ENCODE assay signal across 1 cellular context in the genomic region with DNA sequence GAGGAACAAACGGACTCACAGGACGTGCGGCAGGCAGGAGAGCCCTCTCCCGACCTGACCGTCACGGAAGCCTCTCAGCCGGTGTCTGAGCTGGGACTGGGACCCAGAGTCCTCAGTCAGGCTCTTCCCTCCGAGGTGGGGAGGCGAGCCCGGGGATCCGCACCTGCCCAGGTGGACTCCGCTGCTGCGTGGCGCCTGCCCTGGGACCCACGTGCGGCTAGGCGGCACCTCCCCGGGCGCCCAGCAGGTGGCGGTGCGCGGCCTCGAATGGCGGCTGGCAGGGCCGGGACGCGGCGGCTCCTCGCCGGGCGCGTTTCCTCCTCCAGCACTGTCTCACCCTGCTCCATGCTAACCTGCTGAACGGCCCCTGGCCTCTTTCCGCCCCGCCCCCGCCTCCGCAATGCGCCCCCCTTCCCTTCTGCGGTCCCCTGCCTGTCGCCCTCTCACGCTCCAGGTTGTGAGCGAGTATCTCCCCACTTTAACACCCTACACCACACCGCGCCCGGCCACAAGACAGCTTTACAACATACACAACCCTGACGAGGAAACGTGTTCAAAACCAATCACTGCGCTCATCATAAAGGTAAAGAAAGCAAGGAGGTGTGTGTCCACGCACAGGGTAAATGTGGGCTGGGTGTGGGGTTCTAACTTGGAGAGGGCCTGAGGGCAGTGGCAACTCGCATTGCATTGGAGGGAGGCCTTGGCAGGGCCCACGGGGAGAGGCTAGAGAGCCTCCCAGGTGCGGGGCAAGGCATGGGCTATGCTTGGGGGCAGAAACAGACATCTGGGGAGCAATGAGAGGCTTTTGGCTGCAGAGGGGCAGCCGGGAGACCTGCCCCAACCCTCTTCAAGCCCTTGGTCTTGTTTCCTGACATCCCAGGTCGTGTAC.
A peak's percentile ranks its signal among the peaks of the same experiment; 100 is the strongest.
TF ChIP-seq lines count a peak whose summit lies in the region.

No MANE protein-coding gene starts in this region.

TF ChIP-seq in SK-N-SH, 30 proteins besides CTCF, POLR2A, EP300 and RAD21 (continued from another document):
- TF ChIP-seq, protein P1, sequence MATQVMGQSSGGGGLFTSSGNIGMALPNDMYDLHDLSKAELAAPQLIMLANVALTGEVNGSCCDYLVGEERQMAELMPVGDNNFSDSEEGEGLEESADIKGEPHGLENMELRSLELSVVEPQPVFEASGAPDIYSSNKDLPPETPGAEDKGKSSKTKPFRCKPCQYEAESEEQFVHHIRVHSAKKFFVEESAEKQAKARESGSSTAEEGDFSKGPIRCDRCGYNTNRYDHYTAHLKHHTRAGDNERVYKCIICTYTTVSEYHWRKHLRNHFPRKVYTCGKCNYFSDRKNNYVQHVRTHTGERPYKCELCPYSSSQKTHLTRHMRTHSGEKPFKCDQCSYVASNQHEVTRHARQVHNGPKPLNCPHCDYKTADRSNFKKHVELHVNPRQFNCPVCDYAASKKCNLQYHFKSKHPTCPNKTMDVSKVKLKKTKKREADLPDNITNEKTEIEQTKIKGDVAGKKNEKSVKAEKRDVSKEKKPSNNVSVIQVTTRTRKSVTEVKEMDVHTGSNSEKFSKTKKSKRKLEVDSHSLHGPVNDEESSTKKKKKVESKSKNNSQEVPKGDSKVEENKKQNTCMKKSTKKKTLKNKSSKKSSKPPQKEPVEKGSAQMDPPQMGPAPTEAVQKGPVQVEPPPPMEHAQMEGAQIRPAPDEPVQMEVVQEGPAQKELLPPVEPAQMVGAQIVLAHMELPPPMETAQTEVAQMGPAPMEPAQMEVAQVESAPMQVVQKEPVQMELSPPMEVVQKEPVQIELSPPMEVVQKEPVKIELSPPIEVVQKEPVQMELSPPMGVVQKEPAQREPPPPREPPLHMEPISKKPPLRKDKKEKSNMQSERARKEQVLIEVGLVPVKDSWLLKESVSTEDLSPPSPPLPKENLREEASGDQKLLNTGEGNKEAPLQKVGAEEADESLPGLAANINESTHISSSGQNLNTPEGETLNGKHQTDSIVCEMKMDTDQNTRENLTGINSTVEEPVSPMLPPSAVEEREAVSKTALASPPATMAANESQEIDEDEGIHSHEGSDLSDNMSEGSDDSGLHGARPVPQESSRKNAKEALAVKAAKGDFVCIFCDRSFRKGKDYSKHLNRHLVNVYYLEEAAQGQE (IDR thresholded peaks at IDR 0.05; ENCODE audit: low read depth, low read length): no peak
- TF ChIP-seq RXRA (IDR thresholded peaks at IDR 0.05; ENCODE audit: borderline replicate concordance, low read depth) (no peak), FOSL2 (IDR thresholded peaks at IDR 0.05; ENCODE audit: borderline replicate concordance, low read depth) (no peak), SMC3 (IDR thresholded peaks at IDR 0.05; ENCODE audit: low read depth, low read length) (peak; percentile 98), CHD2 (IDR thresholded peaks at IDR 0.05; ENCODE audit: low read length, partially characterized antibody) (no peak), TEAD4 (IDR thresholded peaks at IDR 0.05; ENCODE audit: borderline replicate concordance, insufficient read depth) (no peak), MXI1 (IDR thresholded peaks at IDR 0.05; ENCODE audit: low read depth, low read length) (peak; percentile 46; the same call in 1 of the 2 replicates), FOXM1 (IDR thresholded peaks at IDR 0.05; ENCODE audit: low read depth) (no peak), YY1 (IDR thresholded peaks at IDR 0.05; ENCODE audit: low read depth) (no peak), SIN3A (IDR thresholded peaks at IDR 0.05; ENCODE audit: borderline replicate concordance, low read depth, low read length) (no peak), MEF2A (IDR thresholded peaks at IDR 0.05; ENCODE audit: borderline replicate concordance, low read depth) (no peak), FOXJ3 (CRISPR knock-in tag; IDR thresholded peaks at IDR 0.05) (no peak), NRF1 (IDR thresholded peaks at IDR 0.05; ENCODE audit: low read depth, low read length) (0 out of 2 replicates have a peak, but pooled peaks have one; percentile 15), JUND (IDR thresholded peaks at IDR 0.05) (no peak), POLR2AphosphoS5 (IDR thresholded peaks at IDR 0.05; ENCODE audit: low read depth, low read length) (no peak), RFX5 (IDR thresholded peaks at IDR 0.05; ENCODE audit: low read length) (no peak), GATA2 (CRISPR knock-in tag; IDR thresholded peaks at IDR 0.05) (no peak), EZH2phosphoT487 (IDR thresholded peaks at IDR 0.05; ENCODE audit: borderline replicate concordance, low read depth) (no peak), GABPA (IDR thresholded peaks at IDR 0.05; ENCODE audit: low read depth) (no peak), RCOR1 (IDR thresholded peaks at IDR 0.05; ENCODE audit: low read length) (no peak), ELF1 (IDR thresholded peaks at IDR 0.05) (no peak), TCF12 (IDR thresholded peaks at IDR 0.05) (no peak), NFIC (IDR thresholded peaks at IDR 0.05; ENCODE audit: borderline replicate concordance) (no peak)
- TF ChIP-seq, protein P2, sequence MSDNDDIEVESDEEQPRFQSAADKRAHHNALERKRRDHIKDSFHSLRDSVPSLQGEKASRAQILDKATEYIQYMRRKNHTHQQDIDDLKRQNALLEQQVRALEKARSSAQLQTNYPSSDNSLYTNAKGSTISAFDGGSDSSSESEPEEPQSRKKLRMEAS (IDR thresholded peaks at IDR 0.05; ENCODE audit: low read depth): peak; percentile 59; the same call in 1 of the 2 replicates
- TF ChIP-seq, protein P3, sequence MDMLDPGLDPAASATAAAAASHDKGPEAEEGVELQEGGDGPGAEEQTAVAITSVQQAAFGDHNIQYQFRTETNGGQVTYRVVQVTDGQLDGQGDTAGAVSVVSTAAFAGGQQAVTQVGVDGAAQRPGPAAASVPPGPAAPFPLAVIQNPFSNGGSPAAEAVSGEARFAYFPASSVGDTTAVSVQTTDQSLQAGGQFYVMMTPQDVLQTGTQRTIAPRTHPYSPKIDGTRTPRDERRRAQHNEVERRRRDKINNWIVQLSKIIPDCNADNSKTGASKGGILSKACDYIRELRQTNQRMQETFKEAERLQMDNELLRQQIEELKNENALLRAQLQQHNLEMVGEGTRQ (IDR thresholded peaks at IDR 0.05; ENCODE audit: borderline replicate concordance, low read depth, low read length): no peak
- TF ChIP-seq, protein P4, sequence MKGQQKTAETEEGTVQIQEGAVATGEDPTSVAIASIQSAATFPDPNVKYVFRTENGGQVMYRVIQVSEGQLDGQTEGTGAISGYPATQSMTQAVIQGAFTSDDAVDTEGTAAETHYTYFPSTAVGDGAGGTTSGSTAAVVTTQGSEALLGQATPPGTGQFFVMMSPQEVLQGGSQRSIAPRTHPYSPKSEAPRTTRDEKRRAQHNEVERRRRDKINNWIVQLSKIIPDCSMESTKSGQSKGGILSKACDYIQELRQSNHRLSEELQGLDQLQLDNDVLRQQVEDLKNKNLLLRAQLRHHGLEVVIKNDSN (IDR thresholded peaks at IDR 0.05; ENCODE audit: borderline replicate concordance, low read depth): no peak
- TF ChIP-seq, protein P5, sequence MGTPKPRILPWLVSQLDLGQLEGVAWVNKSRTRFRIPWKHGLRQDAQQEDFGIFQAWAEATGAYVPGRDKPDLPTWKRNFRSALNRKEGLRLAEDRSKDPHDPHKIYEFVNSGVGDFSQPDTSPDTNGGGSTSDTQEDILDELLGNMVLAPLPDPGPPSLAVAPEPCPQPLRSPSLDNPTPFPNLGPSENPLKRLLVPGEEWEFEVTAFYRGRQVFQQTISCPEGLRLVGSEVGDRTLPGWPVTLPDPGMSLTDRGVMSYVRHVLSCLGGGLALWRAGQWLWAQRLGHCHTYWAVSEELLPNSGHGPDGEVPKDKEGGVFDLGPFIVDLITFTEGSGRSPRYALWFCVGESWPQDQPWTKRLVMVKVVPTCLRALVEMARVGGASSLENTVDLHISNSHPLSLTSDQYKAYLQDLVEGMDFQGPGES (IDR thresholded peaks at IDR 0.05; ENCODE audit: low read depth, low read length): no peak
- TF ChIP-seq, protein P6, sequence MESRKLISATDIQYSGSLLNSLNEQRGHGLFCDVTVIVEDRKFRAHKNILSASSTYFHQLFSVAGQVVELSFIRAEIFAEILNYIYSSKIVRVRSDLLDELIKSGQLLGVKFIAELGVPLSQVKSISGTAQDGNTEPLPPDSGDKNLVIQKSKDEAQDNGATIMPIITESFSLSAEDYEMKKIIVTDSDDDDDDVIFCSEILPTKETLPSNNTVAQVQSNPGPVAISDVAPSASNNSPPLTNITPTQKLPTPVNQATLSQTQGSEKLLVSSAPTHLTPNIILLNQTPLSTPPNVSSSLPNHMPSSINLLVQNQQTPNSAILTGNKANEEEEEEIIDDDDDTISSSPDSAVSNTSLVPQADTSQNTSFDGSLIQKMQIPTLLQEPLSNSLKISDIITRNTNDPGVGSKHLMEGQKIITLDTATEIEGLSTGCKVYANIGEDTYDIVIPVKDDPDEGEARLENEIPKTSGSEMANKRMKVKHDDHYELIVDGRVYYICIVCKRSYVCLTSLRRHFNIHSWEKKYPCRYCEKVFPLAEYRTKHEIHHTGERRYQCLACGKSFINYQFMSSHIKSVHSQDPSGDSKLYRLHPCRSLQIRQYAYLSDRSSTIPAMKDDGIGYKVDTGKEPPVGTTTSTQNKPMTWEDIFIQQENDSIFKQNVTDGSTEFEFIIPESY (IDR thresholded peaks at IDR 0.05; ENCODE audit: borderline replicate concordance, low read depth): no peak
- TF ChIP-seq, protein P7, sequence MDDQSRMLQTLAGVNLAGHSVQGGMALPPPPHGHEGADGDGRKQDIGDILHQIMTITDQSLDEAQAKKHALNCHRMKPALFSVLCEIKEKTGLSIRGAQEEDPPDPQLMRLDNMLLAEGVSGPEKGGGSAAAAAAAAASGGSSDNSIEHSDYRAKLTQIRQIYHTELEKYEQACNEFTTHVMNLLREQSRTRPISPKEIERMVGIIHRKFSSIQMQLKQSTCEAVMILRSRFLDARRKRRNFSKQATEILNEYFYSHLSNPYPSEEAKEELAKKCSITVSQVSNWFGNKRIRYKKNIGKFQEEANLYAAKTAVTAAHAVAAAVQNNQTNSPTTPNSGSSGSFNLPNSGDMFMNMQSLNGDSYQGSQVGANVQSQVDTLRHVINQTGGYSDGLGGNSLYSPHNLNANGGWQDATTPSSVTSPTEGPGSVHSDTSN (IDR thresholded peaks at IDR 0.05): no peak
